ENCODE assay signal across 8 cellular contexts in the genomic region with DNA sequence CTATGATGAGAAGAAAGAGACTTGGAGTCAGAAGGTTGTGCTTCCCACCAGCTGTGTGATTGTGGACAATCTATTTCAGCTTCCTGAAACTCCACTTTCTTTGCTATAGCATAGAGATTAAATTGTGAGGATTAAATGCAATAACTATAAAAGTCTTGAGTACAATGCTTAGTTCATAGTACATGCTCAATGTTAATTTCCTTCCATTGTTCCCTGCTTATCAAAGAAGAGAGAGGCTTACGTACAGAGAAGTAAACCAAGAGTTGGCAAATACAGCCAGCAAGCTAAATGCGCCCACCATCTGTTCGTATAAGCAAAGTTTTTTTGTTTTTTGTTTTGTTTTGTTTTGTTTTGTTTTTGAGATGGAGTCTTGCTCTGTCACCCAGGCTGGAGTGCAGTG.
"Had no signal": no experiment of that assay in that cellular context is flagged by ENCODE, and none has a peak within 500 bp of the region (broad histone marks: within the 10 kb centered on the region; RNA-seq: fewer than 3 reads in every experiment).

No MANE protein-coding gene starts in this region.

- H3K4me3 ChIP-seq: MG63, SJCRH30 had no signal

- DNase-seq: IMR-90, MG63, NCI-H1930, NCI-H2107, NCI-H2227 treated with DMSO at 0.1 percent for 48 hours had no signal

- H3K27ac ChIP-seq: RWPE1, SJCRH30 had no signal

- H3K27me3 ChIP-seq: MG63, SJCRH30 had no signal

- H3K36me3 ChIP-seq: MG63, SJCRH30 had no signal

- FAIRE-seq: RCC 7860 had no signal

- H3K9me3 ChIP-seq: MG63, SJCRH30 had no signal
